Comparison of ENCODE assay signal across 18 cellular contexts in genomic region chr5:124919752-124920151, GRCh38.
DNase-seq lines count a peak whose midpoint lies in the region; ATAC-seq and TF ChIP-seq lines count a peak whose summit lies in the region.
"Had no signal": no experiment of that assay in that cellular context is flagged by ENCODE, and none has a peak within 500 bp of the region (broad histone marks: within the 10 kb centered on the region; RNA-seq: fewer than 3 reads in every experiment).

No MANE protein-coding gene starts in this region.

- H3K9me3 Mint-ChIP-seq in neural progenitor cell = peaks cover 23% of the 10 kb centered on the region
- H3K9me3 Mint-ChIP-seq: CD8-positive, alpha-beta T cell had no signal

- peaks cover 17% of the 10 kb centered on the region for H3K36me3 Mint-ChIP-seq in neural progenitor cell
- H3K36me3 Mint-ChIP-seq: CD8-positive, alpha-beta T cell had no signal

- no peaks in the 10 kb centered on the region for H3K9me2 ChIP-seq in DOHH2 (replicated peaks; ENCODE audit: control insufficient read depth, low read length)

- no peak for ATAC-seq in sciatic nerve
- ATAC-seq: CD8-positive, alpha-beta T cell; HCT116; Right ventricle myocardium inferior had no signal

- H3K4me3 Mint-ChIP-seq in neural progenitor cell = peak overlapping the region; percentile 67
- H3K4me3 Mint-ChIP-seq: CD8-positive, alpha-beta T cell had no signal

- H3K9ac ChIP-seq in OCI-LY3 (ENCODE audit: low read length) = 0 out of 2 replicates have a peak overlapping the region, but pooled peaks have one; percentile 56
- no peak overlapping the region for H3K9ac ChIP-seq in neural progenitor cell
- H3K9ac ChIP-seq: GM23248 had no signal

- intact Hi-C loops in esophagus muscularis mucosa (cut with DNase I) = no loop called here
- intact Hi-C loops in sciatic nerve (cut with DNase I) = no loop called here

- H3K27me3 ChIP-seq in DOHH2 (ENCODE audit: control insufficient read depth, low read length) (no peaks in the 10 kb centered on the region), OCI-LY3 (ENCODE audit: low read depth, low read length) (no peaks in the 10 kb centered on the region), ectodermal cell (ENCODE audit: control insufficient read depth, insufficient read depth, low read length, poor library complexity, severe bottlenecking) (no peaks in the 10 kb centered on the region), neural progenitor cell (no peaks in the 10 kb centered on the region), esophagus muscularis mucosa (no peaks in the 10 kb centered on the region)

- H3K36me3 ChIP-seq in DOHH2 (ENCODE audit: control insufficient read depth, low read length) (no peaks in the 10 kb centered on the region), OCI-LY3 (replicated peaks; ENCODE audit: low read depth, low read length) (no peaks in the 10 kb centered on the region), ectodermal cell (ENCODE audit: control insufficient read depth, insufficient read depth, low read length) (no peaks in the 10 kb centered on the region), neural progenitor cell (no peaks in the 10 kb centered on the region), esophagus muscularis mucosa (no peaks in the 10 kb centered on the region)

- H3K27ac ChIP-seq in DOHH2 (ENCODE audit: low read depth, low read length) (no peak overlapping the region; the same call in 1 of the 2 replicates), OCI-LY3 (ENCODE audit: low read length) (peak overlapping the region; percentile 83; the same call in 1 of the 2 replicates), ectodermal cell (ENCODE audit: insufficient read depth, low read depth, low read length, poor library complexity, severe bottlenecking) (peak overlapping the region; percentile 58), neural progenitor cell (peak overlapping the region; percentile 97), esophagus muscularis mucosa (replicated peaks in 1 of 4) (no peak overlapping the region)
- H3K27ac ChIP-seq: GM23248 had no signal

- H3K27me3 Mint-ChIP-seq in neural progenitor cell (ENCODE audit: insufficient read depth, low read depth) = no peaks in the 10 kb centered on the region

- H4K20me1 ChIP-seq in DOHH2 (ENCODE audit: control insufficient read depth, insufficient read depth, low read depth, low read length) (no peaks in the 10 kb centered on the region), OCI-LY3 (ENCODE audit: insufficient read depth, low read length) (no peaks in the 10 kb centered on the region), neural progenitor cell (ENCODE audit: low read depth) (no peaks in the 10 kb centered on the region)

- 0 out of 2 replicates have a peak overlapping the region, but pooled peaks have one; percentile 53 for H2AFZ ChIP-seq in OCI-LY3 (ENCODE audit: low read depth, low read length)
- H2AFZ ChIP-seq in neural progenitor cell (replicated peaks) = no peak overlapping the region
- H2AFZ ChIP-seq: GM23248 had no signal

- no peak for TF ChIP-seq CTCF in DOHH2 (IDR thresholded peaks at IDR 0.05; ENCODE audit: low read depth, low read length, poor library complexity, severe bottlenecking)
- TF ChIP-seq CTCF in OCI-LY3 (IDR thresholded peaks at IDR 0.05; ENCODE audit: low read depth, low read length) = no peak
- no peak for TF ChIP-seq CTCF in neural progenitor cell (IDR thresholded peaks at IDR 0.05)
- TF ChIP-seq CTCF in esophagus muscularis mucosa (IDR thresholded peaks at IDR 0.05) = no peak

- H3K27ac Mint-ChIP-seq in neural progenitor cell = peak overlapping the region; percentile 86
- H3K27ac Mint-ChIP-seq: CD8-positive, alpha-beta T cell had no signal

- H3K79me2 ChIP-seq in DOHH2 (ENCODE audit: control insufficient read depth, low read length) (no peaks in the 10 kb centered on the region), OCI-LY3 (ENCODE audit: low read length) (no peaks in the 10 kb centered on the region), neural progenitor cell (ENCODE audit: low read depth) (peaks cover 5% of the 10 kb centered on the region)

- H3K4me1 Mint-ChIP-seq in neural progenitor cell = no peaks in the 10 kb centered on the region

- H3K4me2 ChIP-seq in DOHH2 (ENCODE audit: low read length) (peak overlapping the region; percentile 89), OCI-LY3 (ENCODE audit: low read length) (peak overlapping the region; percentile 80), neural progenitor cell (peak overlapping the region; percentile 70)

- H3K4me1 ChIP-seq in DOHH2 (ENCODE audit: control insufficient read depth, low read length) (peaks cover 70% of the 10 kb centered on the region), OCI-LY3 (ENCODE audit: low read length) (peaks cover 48% of the 10 kb centered on the region), ectodermal cell (ENCODE audit: control insufficient read depth, insufficient read depth, low read length) (peaks cover 52% of the 10 kb centered on the region), neural progenitor cell (peaks cover 61% of the 10 kb centered on the region), esophagus muscularis mucosa (peaks cover 5 to 20% (median 14%) of the 10 kb centered on the region in 4 donors)

- TF ChIP-seq POLR2A in esophagus muscularis mucosa (IDR thresholded peaks at IDR 0.05; ENCODE audit: low read depth) = no peak

- no peaks in the 10 kb centered on the region for H3K9me3 ChIP-seq in DOHH2 (ENCODE audit: control insufficient read depth, insufficient read depth, low read length)
- no peaks in the 10 kb centered on the region for H3K9me3 ChIP-seq in OCI-LY3 (ENCODE audit: insufficient read depth, low read length)
- no peaks in the 10 kb centered on the region for H3K9me3 ChIP-seq in ectodermal cell (ENCODE audit: control insufficient read depth, low read length)
- no peaks in the 10 kb centered on the region for H3K9me3 ChIP-seq in neural progenitor cell (ENCODE audit: low read depth)
- no peaks in the 10 kb centered on the region for H3K9me3 ChIP-seq in esophagus muscularis mucosa

- H3F3A ChIP-seq in DOHH2 (ENCODE audit: control insufficient read depth, insufficient read depth) (peaks cover 6% of the 10 kb centered on the region; the same call in 1 of the 2 replicates), neural progenitor cell (ENCODE audit: low read depth) (peaks cover 62% of the 10 kb centered on the region)

- 11 to 13% methylated on average over 1 of the region's 1 CpG for WGBS in ectodermal cell, 2 experiments
- WGBS in esophagus muscularis mucosa = 92% methylated on average over 1 of the region's 1 CpG

- no peak for DNase-seq in neural progenitor cell (ENCODE audit: low spot score)
- no peak for DNase-seq in esophagus muscularis mucosa (ENCODE audit: extremely low spot score)
- DNase-seq in kidney tubule cell (ENCODE audit: low spot score) = no peak
- DNase-seq in HPDE6-E6E7 (ENCODE audit: extremely low spot score) = no peak
- no peak for DNase-seq in sciatic nerve (ENCODE audit: low spot score)
- DNase-seq: CD8-positive, alpha-beta T cell; DMS53; GM23248; NCI-H1417 treated with DMSO at 0.1 percent for 48 hours; NCI-H187 treated with DMSO at 0.1 percent for 48 hours; NCI-H226; NCI-H524; SW 1271 had no signal

- TF ChIP-seq EP300 in esophagus muscularis mucosa (IDR thresholded peaks at IDR 0.05) = no peak

- peak overlapping the region; percentile 66 for H3K4me3 ChIP-seq in DOHH2 (ENCODE audit: low read length)
- H3K4me3 ChIP-seq in OCI-LY3 (ENCODE audit: low read length) = no peak overlapping the region
- no peak overlapping the region for H3K4me3 ChIP-seq in ectodermal cell (ENCODE audit: insufficient read depth, low read depth, low read length)
- no peak overlapping the region for H3K4me3 ChIP-seq in neural progenitor cell
- H3K4me3 ChIP-seq in esophagus muscularis mucosa = no peak overlapping the region
- H3K4me3 ChIP-seq: GM23248 had no signal

Comparison
In these comparisons a context has a peak if more than half of its experiments do, and no peak if none do; other contexts are left out.
1. H3K27ac ChIP-seq: peak in OCI-LY3 (single experiment), ectodermal cell (single experiment) and neural progenitor cell (single experiment); none in DOHH2 (single experiment) and esophagus muscularis mucosa (0 of 4).
2. Peak in every context shown above with its lines, with median percentiles within 50 percentile points of each other: H3K4me2 ChIP-seq.